Comparison of ENCODE assay signal across 8 cellular contexts in genomic region chr7:75617634-75618234, GRCh38.
DNase-seq lines count a peak whose midpoint lies in the region; ATAC-seq and TF ChIP-seq lines count a peak whose summit lies in the region.

No MANE protein-coding gene starts in this region.

- CTCF ChIA-PET in naive thymus-derived CD4-positive, alpha-beta T cell (lab: Charles Lee): no interaction called here
- CTCF ChIA-PET in WTC11 (lab: Charles Lee): no interaction called here

- no peaks in the 10 kb centered on the region for H3K36me3 Mint-ChIP-seq in naive thymus-derived CD4-positive, alpha-beta T cell
- peaks cover 29% of the 10 kb centered on the region for H3K36me3 Mint-ChIP-seq in WTC11

- H3K4me1 ChIP-seq in naive thymus-derived CD4-positive, alpha-beta T cell (ENCODE audit: control insufficient read depth in 2 of 2, insufficient read depth in 2 of 2, low read length in 2 of 2): peaks cover 15 to 25% of the 10 kb centered on the region in 2 donors
- H3K4me1 ChIP-seq in tibial artery: peaks cover 0 to 28% (median under 1%) of the 10 kb centered on the region in 4 donors

- H3K27me3 Mint-ChIP-seq in naive thymus-derived CD4-positive, alpha-beta T cell: no peaks in the 10 kb centered on the region
- H3K27me3 Mint-ChIP-seq in WTC11 (ENCODE audit: low read depth): no peaks in the 10 kb centered on the region

- H3K9me3 ChIP-seq in naive thymus-derived CD4-positive, alpha-beta T cell (ENCODE audit: control insufficient read depth in 2 of 3, low read length in 3 of 3): no peaks in the 10 kb centered on the region
- H3K9me3 ChIP-seq in tibial artery: no peaks in the 10 kb centered on the region

- POLR2A ChIA-PET in naive thymus-derived CD4-positive, alpha-beta T cell (lab: Charles Lee): interaction anchor here (0.6 kb wide), 1 partner anchor 219 kb away, joined by 3 read pairs; no protein-coding TSS in a partner anchor
- POLR2A ChIA-PET in WTC11 (lab: Charles Lee): no interaction called here

- TF ChIP-seq CTCF in GM06990 (IDR thresholded peaks at IDR 0.05; ENCODE audit: insufficient read depth, low read length, poor library complexity, severe bottlenecking) (no peak), tibial artery (IDR thresholded peaks at IDR 0.05) (no peak), WTC11 (IDR thresholded peaks at IDR 0.05) (no peak)

- H3K4me3 Mint-ChIP-seq in naive thymus-derived CD4-positive, alpha-beta T cell: peak overlapping the region; percentile 58 to 88 (median 82)
- H3K4me3 Mint-ChIP-seq in WTC11: no peak overlapping the region

- DNase-seq in GM06990 (ENCODE audit: extremely low read depth, insufficient read length) (peak; percentile 54), SK-MEL-5 (ENCODE audit: low read depth, low spot score) (peak; percentile 65), anterior cingulate cortex (lab: John Stamatoyannopoulos, UW) (peak in 35 of 58 donors; percentile 5 to 84 (median 24)), tibial artery (peak; percentile 75 to 82), WTC11 (ENCODE audit: low spot score) (no peak), DMS79 (lab: John Stamatoyannopoulos, UW) (no peak)
- peak in 8 of 9 donors; percentile 23 to 61 (median 54) for DNase-seq in naive thymus-derived CD4-positive, alpha-beta T cell

- ATAC-seq in naive thymus-derived CD4-positive, alpha-beta T cell: peak; percentile 87
- ATAC-seq in GM21528 (IDR thresholded peaks at IDR 0.05; ENCODE audit: low FRiP score, unreplicated experiment): no peak
- no peak for ATAC-seq in WTC11

- no peaks in the 10 kb centered on the region for H3K9me3 Mint-ChIP-seq in naive thymus-derived CD4-positive, alpha-beta T cell
- no peaks in the 10 kb centered on the region for H3K9me3 Mint-ChIP-seq in WTC11

- in situ Hi-C loops in SK-MEL-5 (cut with HindIII; ENCODE audit: low pct_unique_long_range_greater_than_20kb, low sequenced_read_pairs): no loop called here

- H3K36me3 ChIP-seq in GM06990 (ENCODE audit: control insufficient read depth, insufficient read depth, low read length) (no peaks in the 10 kb centered on the region), tibial artery (peaks cover 0 to 11% (median 6%) of the 10 kb centered on the region in 3 donors)
- no peaks in the 10 kb centered on the region for H3K36me3 ChIP-seq in naive thymus-derived CD4-positive, alpha-beta T cell (ENCODE audit: control insufficient read depth in 2 of 3, insufficient read depth in 3 of 3, low read length in 3 of 3)

- H3K4me1 Mint-ChIP-seq in naive thymus-derived CD4-positive, alpha-beta T cell: peaks cover 17 to 42% (median 23%) of the 10 kb centered on the region in 7 donors
- H3K4me1 Mint-ChIP-seq in WTC11: peaks cover 7% of the 10 kb centered on the region

- intact Hi-C loops in naive thymus-derived CD4-positive, alpha-beta T cell (cut with micrococcal nuclease): no loop called here
- intact Hi-C loops in tibial artery (cut with DNase I; ENCODE audit: low total_unique reads): no loop called here

- H3K27ac Mint-ChIP-seq in naive thymus-derived CD4-positive, alpha-beta T cell: peak overlapping the region in 8 of 9 donors; percentile 23 to 82 (median 72)
- no peak overlapping the region for H3K27ac Mint-ChIP-seq in WTC11

- H3K27ac ChIP-seq in naive thymus-derived CD4-positive, alpha-beta T cell (ENCODE audit: low read depth, low read length): no peak overlapping the region
- H3K27ac ChIP-seq in tibial artery: no peak overlapping the region

- no peak overlapping the region for H3K4me3 ChIP-seq in GM06990 (replicated peaks; ENCODE audit: low read depth, low read length)
- peak overlapping the region; percentile 12 for H3K4me3 ChIP-seq in naive thymus-derived CD4-positive, alpha-beta T cell (ENCODE audit: low read length)
- H3K4me3 ChIP-seq in tibial artery: no peak overlapping the region

- no peaks in the 10 kb centered on the region for H3K27me3 ChIP-seq in GM06990 (replicated peaks; ENCODE audit: control insufficient read depth, insufficient read depth, low read length)
- no peaks in the 10 kb centered on the region for H3K27me3 ChIP-seq in naive thymus-derived CD4-positive, alpha-beta T cell (ENCODE audit: control insufficient read depth in 2 of 2, insufficient read depth in 2 of 2, low read length in 2 of 2)
- no peaks in the 10 kb centered on the region for H3K27me3 ChIP-seq in tibial artery

TF ChIP-seq in WTC11, 78 proteins besides CTCF, POLR2A, EP300 and RAD21:
- TF ChIP-seq ZMAT4 (CRISPR knock-in tag; IDR thresholded peaks at IDR 0.05): no peak
- no peak for TF ChIP-seq CBFB (CRISPR knock-in tag; IDR thresholded peaks at IDR 0.05; ENCODE audit: low read depth)

Comparison
In these comparisons a context has a peak if more than half of its experiments do, and no peak if none do; other contexts are left out.
1. DNase-seq: peak in GM06990 (single experiment), SK-MEL-5 (single experiment), anterior cingulate cortex (35 of 58), naive thymus-derived CD4-positive, alpha-beta T cell (8 of 9) and tibial artery (2 of 2); none in WTC11 (single experiment) and DMS79 (single experiment).